23 cellular contexts compared by ENCODE assay signal in the genomic region with DNA sequence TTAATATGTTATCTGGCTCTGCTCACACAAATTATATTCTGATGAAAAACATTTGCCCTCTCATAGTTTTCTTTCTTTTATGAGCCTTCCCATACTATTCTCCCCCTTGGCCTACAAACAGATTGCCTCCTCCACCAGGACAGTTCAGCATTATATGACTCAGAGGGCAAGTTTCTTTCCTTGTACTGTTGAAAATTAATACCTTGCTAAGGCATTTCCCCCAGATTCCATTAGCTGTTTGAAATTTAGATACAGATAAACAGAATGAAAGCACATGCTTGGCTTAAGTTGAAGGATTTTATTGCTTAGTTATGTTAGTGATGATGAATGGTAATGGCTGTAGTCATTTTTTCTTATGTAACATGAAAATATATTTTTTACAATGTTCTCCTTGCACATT.
DNase-seq lines count a peak whose midpoint lies in the region; TF ChIP-seq lines count a peak whose summit lies in the region.
"Had no signal": no experiment of that assay in that cellular context is flagged by ENCODE, and none has a peak within 500 bp of the region (broad histone marks: within the 10 kb centered on the region; RNA-seq: fewer than 3 reads in every experiment).

No MANE protein-coding gene starts in this region.

- H3K23ac ChIP-seq in trophoblast cell (ENCODE audit: low read length) = no peak overlapping the region

- H2AK5ac ChIP-seq in trophoblast cell (ENCODE audit: low read length) = no peak overlapping the region

- H3K18ac ChIP-seq in trophoblast cell (ENCODE audit: low read length) = no peak overlapping the region

- peaks cover 1% of the 10 kb centered on the region for H3K4me1 ChIP-seq in neural progenitor cell
- H3K4me1 ChIP-seq in Peyer's patch = no peaks in the 10 kb centered on the region
- no peaks in the 10 kb centered on the region for H3K4me1 ChIP-seq in trophoblast cell (ENCODE audit: control insufficient read depth in 1 of 2, insufficient read depth in 2 of 2, low read length in 2 of 2)

- TF ChIP-seq CTCF in choroid plexus epithelial cell (conservative IDR thresholded peaks at IDR 0.05; ENCODE audit: low read depth, low read length) = no peak
- no peak for TF ChIP-seq CTCF in neural progenitor cell (IDR thresholded peaks at IDR 0.05)
- TF ChIP-seq CTCF in Peyer's patch (IDR thresholded peaks at IDR 0.05) = no peak

- peak overlapping the region; percentile 65 for H3K27ac Mint-ChIP-seq in neural progenitor cell
- H3K27ac Mint-ChIP-seq: CD8-positive, alpha-beta T cell; GM23338 had no signal

- H3K4me2 ChIP-seq in neural progenitor cell = no peak overlapping the region
- no peak overlapping the region for H3K4me2 ChIP-seq in trophoblast cell (ENCODE audit: low read length)
- H3K4me2 ChIP-seq: BLaER1 treated with 17β-estradiol and CSF1 and Interleukin-3, amounts not matched to agents 10 nM and 100 nM; GM23338 had no signal

- H3K4me3 Mint-ChIP-seq in neural progenitor cell = no peak overlapping the region
- H3K4me3 Mint-ChIP-seq: CD8-positive, alpha-beta T cell; GM23338 had no signal

- no peaks in the 10 kb centered on the region for H3K36me3 ChIP-seq in neural progenitor cell
- no peaks in the 10 kb centered on the region for H3K36me3 ChIP-seq in Peyer's patch
- H3K36me3 ChIP-seq in trophoblast cell (ENCODE audit: control insufficient read depth in 1 of 2, insufficient read depth in 2 of 2, low read length in 2 of 2) = no peaks in the 10 kb centered on the region
- H3K36me3 ChIP-seq: BLaER1 treated with 17β-estradiol and CSF1 and Interleukin-3, amounts not matched to agents 10 nM and 100 nM had no signal

- peaks cover 6% of the 10 kb centered on the region for H3K9me3 Mint-ChIP-seq in neural progenitor cell
- H3K9me3 Mint-ChIP-seq: GM23338 had no signal

- DNase-seq in HT-29 (ENCODE audit: low spot score) (peak; percentile 44), choroid plexus epithelial cell (ENCODE audit: low read depth) (peak; percentile 7), iris pigment epithelial cell (ENCODE audit: low read depth) (peak; percentile 68), neural progenitor cell (ENCODE audit: low spot score) (no peak), NCI-H82 (lab: John Stamatoyannopoulos, UW) (no peak), Peyer's patch (no peak), NCI-H1417 (lab: John Stamatoyannopoulos, UW) (no peak), trophoblast cell (no peak)
- DNase-seq: CD8-positive, alpha-beta T cell; DMS53; EL; HCEC 1CT; KG1; MV-4-11; NCI-H187; NCI-H2107; NCI-H510A; NCI-H774; OCI-M1; SHP77 had no signal

- no peak overlapping the region for H3K4ac ChIP-seq in trophoblast cell (ENCODE audit: low read depth, low read length)

- no peak overlapping the region for H4K91ac ChIP-seq in trophoblast cell (ENCODE audit: low read depth, low read length)

- no peak overlapping the region for H2BK5ac ChIP-seq in trophoblast cell (ENCODE audit: low read depth, low read length, poor library complexity)

- H2AFZ ChIP-seq in neural progenitor cell (replicated peaks) (no peak overlapping the region), trophoblast cell (ENCODE audit: insufficient read depth, low read length, poor library complexity) (no peak overlapping the region)
- H2AFZ ChIP-seq: GM23338 had no signal

- peaks cover 12% of the 10 kb centered on the region for H3K4me1 Mint-ChIP-seq in neural progenitor cell

- H2BK120ac ChIP-seq in trophoblast cell (ENCODE audit: insufficient read depth, low read length, poor library complexity) = no peak overlapping the region

- no peak for TF ChIP-seq POLR2A in Peyer's patch (IDR thresholded peaks at IDR 0.05)

- H3K4me3 ChIP-seq in choroid plexus epithelial cell (ENCODE audit: low read depth, low read length) (no peak overlapping the region), neural progenitor cell (no peak overlapping the region), Peyer's patch (no peak overlapping the region), trophoblast cell (ENCODE audit: low read depth, low read length) (no peak overlapping the region)
- H3K4me3 ChIP-seq: BLaER1 treated with 17β-estradiol and CSF1 and Interleukin-3, amounts not matched to agents 10 nM and 100 nM; GM12878; GM23338 had no signal

- peaks cover 8% of the 10 kb centered on the region for H3K36me3 Mint-ChIP-seq in neural progenitor cell
- H3K36me3 Mint-ChIP-seq: CD8-positive, alpha-beta T cell had no signal

- H3K27ac ChIP-seq in neural progenitor cell (no peak overlapping the region), Peyer's patch (no peak overlapping the region), trophoblast cell (ENCODE audit: low read depth, low read length) (no peak overlapping the region)
- H3K27ac ChIP-seq: BLaER1 treated with 17β-estradiol and CSF1 and Interleukin-3, amounts not matched to agents 10 nM and 100 nM had no signal

- H2BK12ac ChIP-seq in trophoblast cell (ENCODE audit: low read length) = no peak overlapping the region

- H3K27me3 ChIP-seq in neural progenitor cell (no peaks in the 10 kb centered on the region), Peyer's patch (no peaks in the 10 kb centered on the region), trophoblast cell (ENCODE audit: insufficient read depth, low read length) (no peaks in the 10 kb centered on the region)
- H3K27me3 ChIP-seq: BLaER1 treated with 17β-estradiol and CSF1 and Interleukin-3, amounts not matched to agents 10 nM and 100 nM had no signal

- H3F3A ChIP-seq in neural progenitor cell (ENCODE audit: low read depth) = no peaks in the 10 kb centered on the region

- no peak overlapping the region for H3K9ac ChIP-seq in neural progenitor cell
- no peak overlapping the region for H3K9ac ChIP-seq in trophoblast cell (ENCODE audit: low read length)
- H3K9ac ChIP-seq: BLaER1 treated with 17β-estradiol and CSF1 and Interleukin-3, amounts not matched to agents 10 nM and 100 nM had no signal

- no peak overlapping the region for H3K14ac ChIP-seq in trophoblast cell (ENCODE audit: low read length)

- no peak overlapping the region for H4K8ac ChIP-seq in trophoblast cell (ENCODE audit: low read depth, low read length)

- H3K79me2 ChIP-seq in neural progenitor cell (ENCODE audit: low read depth) (no peaks in the 10 kb centered on the region), trophoblast cell (ENCODE audit: control insufficient read depth, insufficient read depth, low read length, poor library complexity) (no peaks in the 10 kb centered on the region)

- no peaks in the 10 kb centered on the region for H3K9me3 ChIP-seq in neural progenitor cell (ENCODE audit: low read depth)
- H3K9me3 ChIP-seq in Peyer's patch = no peaks in the 10 kb centered on the region
- H3K9me3 ChIP-seq in trophoblast cell (ENCODE audit: insufficient read depth, low read depth, low read length) = no peaks in the 10 kb centered on the region
- H3K9me3 ChIP-seq: BLaER1 treated with 17β-estradiol and CSF1 and Interleukin-3, amounts not matched to agents 10 nM and 100 nM had no signal

- H3K79me1 ChIP-seq in trophoblast cell (ENCODE audit: low read length) = no peaks in the 10 kb centered on the region

- no peak overlapping the region for H4K12ac ChIP-seq in trophoblast cell (ENCODE audit: low read depth, low read length)

- no peaks in the 10 kb centered on the region for H3K27me3 Mint-ChIP-seq in neural progenitor cell (ENCODE audit: insufficient read depth, low read depth)

- H4K20me1 ChIP-seq in neural progenitor cell (ENCODE audit: low read depth) = no peaks in the 10 kb centered on the region
- H4K20me1 ChIP-seq: BLaER1 treated with 17β-estradiol and CSF1 and Interleukin-3, amounts not matched to agents 10 nM and 100 nM had no signal

Comparison
In these comparisons a context has a peak if more than half of its experiments do, and no peak if none do; other contexts are left out.
1. DNase-seq: peak in HT-29 (single experiment), choroid plexus epithelial cell (single experiment) and iris pigment epithelial cell (single experiment); none in neural progenitor cell (single experiment), NCI-H82 (single experiment), Peyer's patch (0 of 3), NCI-H1417 (0 of 3) and trophoblast cell (0 of 2).